ENCODE assay signal across 14 cellular contexts in the genomic region with DNA sequence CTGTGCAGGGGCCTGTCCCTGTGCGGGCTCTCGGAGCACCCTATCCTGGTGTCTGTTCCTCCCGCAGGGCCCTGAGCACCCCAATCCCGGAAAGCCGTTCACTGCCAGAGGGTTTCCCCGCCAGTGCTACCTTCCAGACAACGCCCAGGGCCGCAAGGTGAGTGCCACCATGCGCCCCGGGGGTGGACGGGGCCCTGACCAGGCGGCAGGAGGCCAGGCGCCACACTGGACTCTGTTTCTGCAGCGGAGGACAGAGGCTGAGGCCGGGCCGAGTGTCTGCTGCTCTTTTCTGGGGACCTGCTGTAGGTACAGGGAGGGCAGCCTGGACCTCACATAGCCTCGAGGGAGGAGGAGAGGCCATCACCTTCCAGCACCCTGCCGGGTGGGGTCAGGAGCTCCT. TPM values are rescaled to one million over a fixed set of nuclear protein-coding genes. Genes with fewer than 3 reads are reported as not detected.
A peak's percentile ranks its signal among the peaks of the same experiment; 100 is the strongest.
DNase-seq lines count a peak whose midpoint lies in the region; ATAC-seq and TF ChIP-seq lines count a peak whose summit lies in the region.
"Not testable (repeated sequence)": the region's sequence is repeated elsewhere in the genome, so short reads cannot be mapped to it uniquely, and the experiment has no call there.
"Had no signal": no experiment of that assay in that cellular context is flagged by ENCODE, and none has a peak within 500 bp of the region (broad histone marks: within the 10 kb centered on the region; RNA-seq: fewer than 3 reads in every experiment).

No MANE protein-coding gene starts in this region.

- peak; percentile 37 for DNase-seq in activated CD4-positive, alpha-beta T cell treated with anti-CD3 and anti-CD28 coated beads, Interleukin-2, amount 10 ng/mL, durations not matched to agents 24 days and 14 days
- peak; percentile 8 for DNase-seq in activated CD8-positive, alpha-beta memory T cell treated with anti-CD3 and anti-CD28 coated beads, Interleukin-2, amount 50 U/mL, for 48 hours
- DNase-seq in mesenteric fat pad (ENCODE audit: low spot score) (peak; percentile 12), sigmoid colon (peak; percentile 27), upper lobe of right lung (peak; percentile 55)

- intact Hi-C loops in activated CD4-positive, alpha-beta T cell treated with anti-CD3 and anti-CD28 coated beads, Interleukin-2, amount 10 ng/mL, durations not matched to agents 24 days and 14 days (cut with micrococcal nuclease); sigmoid colon (cut with DNase I); upper lobe of right lung (cut with DNase I): not testable (repeated sequence)

- not testable (repeated sequence) for H3K27me3 Mint-ChIP-seq in activated CD4-positive, alpha-beta T cell treated with anti-CD3 and anti-CD28 coated beads, Interleukin-2, amount 10 ng/mL, durations not matched to agents 24 days and 14 days

- not testable (repeated sequence) for H3K27ac Mint-ChIP-seq in activated CD4-positive, alpha-beta T cell treated with anti-CD3 and anti-CD28 coated beads, Interleukin-2, amount 10 ng/mL, durations not matched to agents 24 days and 14 days

- whole genome bisulfite sequencing in sigmoid colon, 2 donors: 86 to 94% methylated on average over 13 to 15 of the region's 18 CpGs

- not testable (repeated sequence) for H3K9me3 Mint-ChIP-seq in activated CD4-positive, alpha-beta T cell treated with anti-CD3 and anti-CD28 coated beads, Interleukin-2, amount 10 ng/mL, durations not matched to agents 24 days and 14 days

- H3K4me1 Mint-ChIP-seq in activated CD4-positive, alpha-beta T cell treated with anti-CD3 and anti-CD28 coated beads, Interleukin-2, amount 10 ng/mL, durations not matched to agents 24 days and 14 days: not testable (repeated sequence)

- not testable (repeated sequence) for H3K4me1 ChIP-seq in sigmoid colon, upper lobe of right lung

- not testable (repeated sequence) for H3K36me3 ChIP-seq in sigmoid colon, upper lobe of right lung

- not testable (repeated sequence) for H3K27me3 ChIP-seq in sigmoid colon, upper lobe of right lung

- not testable (repeated sequence) for H3K9me3 ChIP-seq in sigmoid colon, upper lobe of right lung

- H3K4me3 ChIP-seq in sigmoid colon, upper lobe of right lung: not testable (repeated sequence)

- H3K27ac ChIP-seq in sigmoid colon, upper lobe of right lung: not testable (repeated sequence)

- ATAC-seq in upper lobe of right lung: not testable (repeated sequence)

- not testable (repeated sequence) for H3K4me3 Mint-ChIP-seq in activated CD4-positive, alpha-beta T cell treated with anti-CD3 and anti-CD28 coated beads, Interleukin-2, amount 10 ng/mL, durations not matched to agents 24 days and 14 days

- not testable (repeated sequence) for TF ChIP-seq POLR2A in sigmoid colon (IDR thresholded peaks at IDR 0.05)

- H3K36me3 Mint-ChIP-seq in activated CD4-positive, alpha-beta T cell treated with anti-CD3 and anti-CD28 coated beads, Interleukin-2, amount 10 ng/mL, durations not matched to agents 24 days and 14 days (ENCODE audit: low read depth): not testable (repeated sequence)

- not testable (repeated sequence) for TF ChIP-seq EP300 in sigmoid colon (IDR thresholded peaks at IDR 0.05)

- not testable (repeated sequence) for TF ChIP-seq CTCF in sigmoid colon (IDR thresholded peaks at IDR 0.05); upper lobe of right lung (IDR thresholded peaks at IDR 0.05)

RNA-seq across cellular contexts. Expression of a gene that starts 28.0 kb away (rescaled TPM):
- total RNA-seq in activated CD4-positive, alpha-beta T cell treated with anti-CD3 and anti-CD28 coated beads, Interleukin-2, amount 10 ng/mL, durations not matched to agents 24 days and 14 days: not detected in 2 replicates
- total RNA-seq in mesenteric fat pad: not detected
- total RNA-seq in sigmoid colon: not detected
- polyA plus RNA-seq in sigmoid colon: not detected
- not detected for total RNA-seq in upper lobe of right lung
- total RNA-seq: A673; CD4-positive, alpha-beta memory T cell; CD4-positive, CD25-positive, alpha-beta regulatory T cell; CD8-positive, alpha-beta memory T cell; Daoy; G401; GM12878 had no signal
- polyA plus RNA-seq: AG04450; CD14-positive monocyte; CD4-positive, alpha-beta memory T cell; CD4-positive, CD25-positive, alpha-beta regulatory T cell; CD8-positive, alpha-beta memory T cell; GM12878 had no signal

RNA-seq across cellular contexts. Expression of a gene that starts 58.2 kb away (rescaled TPM):
- 0.26 TPM in 1 of 2 replicates, not detected in the other for total RNA-seq in activated CD4-positive, alpha-beta T cell treated with anti-CD3 and anti-CD28 coated beads, Interleukin-2, amount 10 ng/mL, durations not matched to agents 24 days and 14 days
- total RNA-seq in mesenteric fat pad: 0.42 TPM
- 1 to 10 TPM in 2 of 4 donors, under 1 TPM in 1, not detected in 1; 0.71 to 1.2 (median 1.1) TPM for total RNA-seq in sigmoid colon
- under 1 TPM in 1 of 3 donors, not detected in 2; 0.51 TPM for polyA plus RNA-seq in sigmoid colon
- total RNA-seq in upper lobe of right lung: not detected
- total RNA-seq: A673, Daoy, G401 had no signal
- polyA plus RNA-seq: AG04450; CD14-positive monocyte; CD4-positive, alpha-beta memory T cell; CD8-positive, alpha-beta memory T cell had no signal
